In genomic region chr1:145590806-145591205, GRCh38 we compare ENCODE assay signal across 8 cellular contexts. TPM values are rescaled to one million over a fixed set of nuclear protein-coding genes. Genes with fewer than 3 reads are reported as not detected.
A peak's percentile ranks its signal among the peaks of the same experiment; 100 is the strongest.
DNase-seq lines count a peak whose midpoint lies in the region; ATAC-seq and TF ChIP-seq lines count a peak whose summit lies in the region.
"Not testable (repeated sequence)": the region's sequence is repeated elsewhere in the genome, so short reads cannot be mapped to it uniquely, and the experiment has no call there.

No MANE protein-coding gene starts in this region.

- H2AFZ ChIP-seq in PC-3 (ENCODE audit: low read length) = not testable (repeated sequence)

- H3K4me3 Mint-ChIP-seq in CD4-positive, alpha-beta memory T cell = not testable (repeated sequence)

- not testable (repeated sequence) for H3K79me2 ChIP-seq in PC-3 (ENCODE audit: low read length)

- not testable (repeated sequence) for H3K27ac Mint-ChIP-seq in CD4-positive, alpha-beta memory T cell

- not testable (repeated sequence) for H3K4me1 ChIP-seq in CD4-positive, alpha-beta memory T cell (ENCODE audit: insufficient read depth, low read length); PC-3 (ENCODE audit: insufficient read depth, low read length)

- not testable (repeated sequence) for ATAC-seq in PC-3, left lobe of liver

- not testable (repeated sequence) for H3K27ac ChIP-seq in CD4-positive, alpha-beta memory T cell (ENCODE audit: low read depth, low read length); PC-3 (ENCODE audit: low read length)

- H3K4me2 ChIP-seq in PC-3 (ENCODE audit: low read length) = not testable (repeated sequence)

- not testable (repeated sequence) for H3K9ac ChIP-seq in PC-3 (ENCODE audit: low read length)

- not testable (repeated sequence) for H3F3A ChIP-seq in PC-3 (ENCODE audit: low read length, unreplicated experiment)

- H3K27me3 ChIP-seq in CD4-positive, alpha-beta memory T cell (ENCODE audit: insufficient read depth, low read length); PC-3 (ENCODE audit: low read length): not testable (repeated sequence)

- POLR2A ChIA-PET in CD4-positive, alpha-beta memory T cell (lab: Charles Lee; ENCODE audit: partially characterized antibody); PC-3 (lab: Charles Lee; ENCODE audit: unreplicated experiment): not testable (repeated sequence)

- H3K9me3 ChIP-seq in CD4-positive, alpha-beta memory T cell (ENCODE audit: control insufficient read depth in 1 of 2, low read length in 2 of 2); PC-3 (ENCODE audit: low read length): not testable (repeated sequence)

- not testable (repeated sequence) for H3K4me1 Mint-ChIP-seq in CD4-positive, alpha-beta memory T cell

- intact Hi-C loops in CD4-positive, alpha-beta memory T cell (cut with micrococcal nuclease); PC-3 (cut with micrococcal nuclease): not testable (repeated sequence)

- H3K4me3 ChIP-seq in CD4-positive, alpha-beta memory T cell (ENCODE audit: low read length in 2 of 2); PC-3 (ENCODE audit: low read length); cardiac fibroblast (replicated peaks in 1 of 2; ENCODE audit: low read depth in 2 of 2, low read length in 2 of 2): not testable (repeated sequence)

- TF ChIP-seq CTCF in PC-3 (conservative IDR thresholded peaks at IDR 0.05; ENCODE audit: low read depth, low read length) = 0 out of 2 replicates have a peak, but pooled peaks have one; percentile 15
- peak; percentile 2 for TF ChIP-seq CTCF in cardiac fibroblast (IDR thresholded peaks at IDR 0.05; ENCODE audit: low read depth, low read length)

- H3K36me3 ChIP-seq in CD4-positive, alpha-beta memory T cell (ENCODE audit: insufficient read depth, low read length); PC-3 (ENCODE audit: low read depth, low read length): not testable (repeated sequence)

- not testable (repeated sequence) for H3K36me3 Mint-ChIP-seq in CD4-positive, alpha-beta memory T cell

- H4K20me1 ChIP-seq in PC-3 (ENCODE audit: low read length) = not testable (repeated sequence)

- DNase-seq in CD4-positive, alpha-beta memory T cell = peak in 4 of 5 donors; percentile 18 to 36 (median 27)
- DNase-seq in PC-3 = not testable (repeated sequence)
- peak; percentile 6 to 11 for DNase-seq in activated CD4-positive, alpha-beta T cell treated with anti-CD3 and anti-CD28 coated beads, Interleukin-2, amount 50 U/mL, for 24 hours (ENCODE audit: low read depth in 1 of 2, low spot score in 1 of 2)
- peak; percentile 4 for DNase-seq in activated T-helper 1 cell treated with Interleukin-2 at 50 U/mL for 16 hours (ENCODE audit: low read depth)
- DNase-seq in cardiac fibroblast (ENCODE audit: low read depth in 2 of 2) = peak in 1 of 2 donors; percentile 4
- peak; percentile 49 for DNase-seq in left lobe of liver (ENCODE audit: low spot score)
- peak; percentile 6 to 32 for DNase-seq in stimulated activated CD4-positive, alpha-beta T cell treated with anti-CD3 and anti-CD28 coated beads, Interleukin-1b, Interleukin-23, amount 100 ng/mL, for 4 hours (ENCODE audit: low read depth in 2 of 2)
- peak; percentile 14 for DNase-seq in stimulated activated CD8-positive, alpha-beta memory T cell treated with anti-CD3 and anti-CD28 coated beads, Interleukin-7, amount 100 ng/mL, for 24 hours (ENCODE audit: low read depth)

- not testable (repeated sequence) for H3K27me3 Mint-ChIP-seq in CD4-positive, alpha-beta memory T cell

- CTCF ChIA-PET in CD4-positive, alpha-beta memory T cell (lab: Charles Lee; ENCODE audit: partially characterized antibody); PC-3 (lab: Charles Lee): not testable (repeated sequence)

- not testable (repeated sequence) for H3K9me2 ChIP-seq in PC-3 (replicated peaks; ENCODE audit: low read length)

- not testable (repeated sequence) for H3K9me3 Mint-ChIP-seq in CD4-positive, alpha-beta memory T cell

- not testable (repeated sequence) for BruUV-seq in PC-3 (replicated peaks; lab: Mats Ljungman, UMichigan)

RNA-seq across cellular contexts. Expression of gene GPR89A, which starts 17.0 kb away (rescaled TPM):
- 10 to 100 TPM; 30.0 to 32.8 TPM for total RNA-seq in CD4-positive, alpha-beta memory T cell
- polyA plus RNA-seq in CD4-positive, alpha-beta memory T cell = 10 to 100 TPM; 20.4 to 21.2 TPM
- 38.3 and 47.9 TPM in 2 replicates for total RNA-seq in PC-3 (2014; rRNA removed)
- 15.3 TPM for total RNA-seq in left lobe of liver
